13 cellular contexts compared by ENCODE assay signal in genomic region chr3:112084980-112085697, GRCh38. TPM values are rescaled to one million over a fixed set of nuclear protein-coding genes. Genes with fewer than 3 reads are reported as not detected.
DNase-seq lines count a peak whose midpoint lies in the region; ATAC-seq and TF ChIP-seq lines count a peak whose summit lies in the region.
"Had no signal": no experiment of that assay in that cellular context is flagged by ENCODE, and none has a peak within 500 bp of the region (broad histone marks: within the 10 kb centered on the region; RNA-seq: fewer than 3 reads in every experiment).

No MANE protein-coding gene starts in this region.

- H3K9me3 Mint-ChIP-seq in activated naive CD4-positive, alpha-beta T cell treated with anti-CD3 and anti-CD28 coated beads for 36 hours, result no peaks in the 10 kb centered on the region
- H3K9me3 Mint-ChIP-seq in immature natural killer cell, result no peaks in the 10 kb centered on the region

- peak overlapping the region; percentile 82 for H3K4me3 Mint-ChIP-seq in activated naive CD4-positive, alpha-beta T cell treated with anti-CD3 and anti-CD28 coated beads for 36 hours
- H3K4me3 Mint-ChIP-seq in immature natural killer cell, result peak overlapping the region; percentile 76 to 83 (median 81)

- no peak overlapping the region for H2AFZ ChIP-seq in SU-DHL-6 (ENCODE audit: low read depth, low read length, severe bottlenecking)

- H3K79me2 ChIP-seq in SU-DHL-6 (ENCODE audit: insufficient read depth, low read length), result no peaks in the 10 kb centered on the region

- no peak for DNase-seq in activated naive CD4-positive, alpha-beta T cell treated with anti-CD3 and anti-CD28 coated beads for 36 hours
- DNase-seq in activated naive CD4-positive, alpha-beta T cell treated with anti-CD3 and anti-CD28 coated beads, Interleukin-2, amount 50 U/mL, for 16 hours, result no peak
- DNase-seq in immature natural killer cell, result no peak
- DNase-seq in transverse colon, result peak; percentile 56
- DNase-seq in right atrium auricular region (ENCODE audit: low spot score), result no peak
- no peak for DNase-seq in ureter (ENCODE audit: low spot score)
- DNase-seq: COR-L47, NCI-H526 treated with DMSO at 0.1 percent for 48 hours had no signal

- intact Hi-C loops in activated naive CD4-positive, alpha-beta T cell treated with anti-CD3 and anti-CD28 coated beads for 36 hours (cut with micrococcal nuclease), result no loop called here
- intact Hi-C loops in transverse colon (cut with DNase I; ENCODE audit: low total_unique reads), result no loop called here

- H3K4me1 ChIP-seq in transverse colon, result peaks cover 6 to 48% (median 19%) of the 10 kb centered on the region in 4 donors
- peaks cover 0 to 17% of the 10 kb centered on the region in 2 donors for H3K4me1 ChIP-seq in right atrium auricular region

- H3K27ac Mint-ChIP-seq in activated naive CD4-positive, alpha-beta T cell treated with anti-CD3 and anti-CD28 coated beads for 36 hours, result no peak overlapping the region
- H3K27ac Mint-ChIP-seq in immature natural killer cell, result no peak overlapping the region

- no peak for TF ChIP-seq EP300 in transverse colon (IDR thresholded peaks at IDR 0.05; ENCODE audit: low read depth)

- peak overlapping the region; percentile 91 for H3K4me2 ChIP-seq in SU-DHL-6 (ENCODE audit: low read depth, low read length, poor library complexity, severe bottlenecking)

- no peak overlapping the region for H3K27ac ChIP-seq in SU-DHL-6 (ENCODE audit: low read depth, low read length)
- H3K27ac ChIP-seq in transverse colon, result peak overlapping the region; percentile 79 to 85 (median 83)
- H3K27ac ChIP-seq in right atrium auricular region, result no peak overlapping the region

- no peaks in the 10 kb centered on the region for H3K9me2 ChIP-seq in SU-DHL-6 (replicated peaks; ENCODE audit: insufficient read depth, low read length)

- WGBS in transverse colon (ENCODE audit: low coverage in 1 of 2), 2 donors, result 76 to 83% methylated on average over 3 to 7 of the region's 7 CpGs

- peaks cover 19% of the 10 kb centered on the region for H3K4me1 Mint-ChIP-seq in activated naive CD4-positive, alpha-beta T cell treated with anti-CD3 and anti-CD28 coated beads for 36 hours (ENCODE audit: low read depth)
- peaks cover 16 to 23% of the 10 kb centered on the region in 2 donors for H3K4me1 Mint-ChIP-seq in immature natural killer cell

- H3K9me3 ChIP-seq in SU-DHL-6 (ENCODE audit: insufficient read depth, low read length) (no peaks in the 10 kb centered on the region), transverse colon (no peaks in the 10 kb centered on the region), right atrium auricular region (no peaks in the 10 kb centered on the region)
- H3K9me3 ChIP-seq: HAP-1 had no signal

- TF ChIP-seq CTCF in SU-DHL-6 (IDR thresholded peaks at IDR 0.05; ENCODE audit: insufficient read depth, low read length, poor library complexity, severe bottlenecking), result no peak
- TF ChIP-seq CTCF in transverse colon (IDR thresholded peaks at IDR 0.05), result no peak
- no peak for TF ChIP-seq CTCF in right atrium auricular region (IDR thresholded peaks at IDR 0.05)

- ATAC-seq in HG02981 (IDR thresholded peaks at IDR 0.05; ENCODE audit: unreplicated experiment), result no peak

- no peak overlapping the region; the same call in 1 of the 2 replicates for H3K9ac ChIP-seq in SU-DHL-6 (ENCODE audit: low read length)

- H3K36me3 ChIP-seq in SU-DHL-6 (ENCODE audit: low read length) (no peaks in the 10 kb centered on the region), transverse colon (no peaks in the 10 kb centered on the region), right atrium auricular region (no peaks in the 10 kb centered on the region)
- H3K36me3 ChIP-seq: HAP-1 had no signal

- H3K4me3 ChIP-seq in SU-DHL-6 (ENCODE audit: insufficient read depth, low read length, poor library complexity, severe bottlenecking), result no peak overlapping the region
- H3K4me3 ChIP-seq in transverse colon, result no peak overlapping the region
- H3K4me3 ChIP-seq in right atrium auricular region, result no peak overlapping the region

- H3F3A ChIP-seq in SU-DHL-6 (ENCODE audit: insufficient read depth), result no peaks in the 10 kb centered on the region

- H3K27me3 ChIP-seq in SU-DHL-6 (ENCODE audit: low read length), result no peaks in the 10 kb centered on the region
- no peaks in the 10 kb centered on the region for H3K27me3 ChIP-seq in transverse colon
- H3K27me3 ChIP-seq in right atrium auricular region, result no peaks in the 10 kb centered on the region

- H3K27me3 Mint-ChIP-seq in activated naive CD4-positive, alpha-beta T cell treated with anti-CD3 and anti-CD28 coated beads for 36 hours (ENCODE audit: low read depth), result peaks cover 6% of the 10 kb centered on the region
- H3K27me3 Mint-ChIP-seq in immature natural killer cell (ENCODE audit: low read depth in 3 of 3), result peaks cover 2 to 27% (median 10%) of the 10 kb centered on the region in 3 donors

- CTCF ChIA-PET in activated naive CD4-positive, alpha-beta T cell treated with anti-CD3 and anti-CD28 coated beads for 36 hours (lab: Charles Lee), result interaction anchor here (1.3 kb wide), 1 partner anchor 41 kb away, joined by 5 read pairs; no protein-coding TSS in a partner anchor

- peak; percentile 26 for TF ChIP-seq POLR2A in transverse colon (IDR thresholded peaks at IDR 0.05)

- in situ Hi-C loops in transverse colon (cut with MboI; ENCODE audit: low pct_ligation_motif_present in 1 of 4, low pct_unique_long_range_greater_than_20kb in 1 of 4, low sequenced_read_pairs in 3 of 4), result no loop called here

- H3K36me3 Mint-ChIP-seq in activated naive CD4-positive, alpha-beta T cell treated with anti-CD3 and anti-CD28 coated beads for 36 hours (ENCODE audit: low read depth), result no peaks in the 10 kb centered on the region
- H3K36me3 Mint-ChIP-seq in immature natural killer cell, result no peaks in the 10 kb centered on the region

- no peaks in the 10 kb centered on the region for H4K20me1 ChIP-seq in SU-DHL-6 (ENCODE audit: low read depth, low read length)

RNA-seq across cellular contexts. Expression of gene C3orf52, which starts 1.1 kb away (rescaled TPM):
- 1 to 10 TPM; 3.1 to 3.8 TPM for total RNA-seq in activated naive CD4-positive, alpha-beta T cell treated with anti-CD3 and anti-CD28 coated beads for 36 hours
- under 1 TPM in 1 of 3 donors, not detected in 2; 0.29 TPM for polyA plus RNA-seq in immature natural killer cell
- total RNA-seq in transverse colon, result 10 to 100 TPM; 26.9 to 65.7 (median 47.1) TPM
- 1 to 10 TPM; 1.5 to 1.8 TPM for total RNA-seq in right atrium auricular region
- total RNA-seq in ureter, result 50.2 TPM

RNA-seq across cellular contexts. Expression of gene GCSAM, which starts 47.9 kb away (rescaled TPM):
- 10 to 100 TPM; 14.5 to 14.6 TPM for total RNA-seq in activated naive CD4-positive, alpha-beta T cell treated with anti-CD3 and anti-CD28 coated beads for 36 hours
- polyA plus RNA-seq in immature natural killer cell, result 1 to 10 TPM in 2 of 3 donors, under 1 TPM in 1; 0.64 to 3.6 (median 1.5) TPM
- under 1 TPM in 2 of 4 donors, not detected in 2; 0.64 to 0.68 TPM for total RNA-seq in transverse colon
- under 1 TPM in 1 of 2 donors, not detected in 1; 0.12 TPM for total RNA-seq in right atrium auricular region
- total RNA-seq in ureter, result 0.49 TPM
- total RNA-seq: glomerular endothelial cell, HT1080 had no signal

RNA-seq across cellular contexts. Expression of gene TMPRSS7, which starts 50.6 kb away (rescaled TPM):
- not detected for total RNA-seq in activated naive CD4-positive, alpha-beta T cell treated with anti-CD3 and anti-CD28 coated beads for 36 hours
- polyA plus RNA-seq in immature natural killer cell, result not detected
- total RNA-seq in transverse colon (not detected), right atrium auricular region (not detected), ureter (0.21 TPM)
- total RNA-seq: glomerular endothelial cell had no signal

Comparison
In these comparisons a context has a peak if more than half of its experiments do, and no peak if none do; other contexts are left out.
1. H3K27ac ChIP-seq: peak in transverse colon (4 of 4); none in SU-DHL-6 (single experiment) and right atrium auricular region (0 of 2).
2. RNA of gene C3orf52, which starts 1.1 kb away (total RNA-seq): 26.9 to 65.7 TPM in transverse colon and 50.2 TPM in ureter (single experiment); 3.1 to 3.8 TPM in activated naive CD4-positive, alpha-beta T cell treated with anti-CD3 and anti-CD28 coated beads for 36 hours and 1.5 to 1.8 TPM in right atrium auricular region; every median in the first group is over 4 times any median in the second.
3. RNA of gene GCSAM, which starts 47.9 kb away (total RNA-seq): 14.5 to 14.6 TPM in activated naive CD4-positive, alpha-beta T cell treated with anti-CD3 and anti-CD28 coated beads for 36 hours; 0.64 to 0.68 TPM in transverse colon, 0.49 TPM in ureter (single experiment) and 0.12 TPM in right atrium auricular region; every median in the first group is over 4 times any median in the second.